In genomic region chr6:157667211-157668033, GRCh38 we compare ENCODE assay signal across 1 cellular context.
TF ChIP-seq lines count a peak whose summit lies in the region.

No MANE protein-coding gene starts in this region.

TF ChIP-seq in K562, 482 proteins besides CTCF, POLR2A, EP300 and RAD21 (continued from another document and continues in another):
- TF ChIP-seq CHD7 (IDR thresholded peaks at IDR 0.05; ENCODE audit: low read depth, low read length) (no peak), ZNF121 (CRISPR knock-in tag; conservative IDR thresholded peaks at IDR 0.05) (no peak), ZBTB8A (IDR thresholded peaks at IDR 0.05; ENCODE audit: partially characterized antibody) (peak; percentile 6), HBP1 (CRISPR knock-in tag; IDR thresholded peaks at IDR 0.05) (peak; percentile 96), CSDE1 (IDR thresholded peaks at IDR 0.05) (peak in 1 of 2 experiments; percentile 71; a peak in 2 of 4 replicates), ZNF324 (CRISPR knock-in tag; IDR thresholded peaks at IDR 0.05) (no peak), CREB1 (IDR thresholded peaks at IDR 0.05) (no peak), CREB1 (CRISPR knock-in tag; IDR thresholded peaks at IDR 0.05) (no peak), BMI1 (IDR thresholded peaks at IDR 0.05; ENCODE audit: low read length) (0 out of 2 replicates have a peak, but pooled peaks have one; percentile 29), SAP30 (IDR thresholded peaks at IDR 0.05; ENCODE audit: borderline replicate concordance, insufficient read depth, low read depth, low read length, poor library complexity, severe bottlenecking) (no peak), ARID2 (IDR thresholded peaks at IDR 0.05) (peak; percentile 92), ZC3H4 (CRISPR knock-in tag; IDR thresholded peaks at IDR 0.05; ENCODE audit: borderline replicate concordance) (no peak), HMG20A (CRISPR knock-in tag; conservative IDR thresholded peaks at IDR 0.05) (no peak), KLF13 (tag; IDR thresholded peaks at IDR 0.05; ENCODE audit: borderline replicate concordance, low read depth) (no peak), KDM1A (IDR thresholded peaks at IDR 0.05) (no peak), SREBF2 (CRISPR knock-in tag; IDR thresholded peaks at IDR 0.05) (no peak), ZNF785 (CRISPR knock-in tag; IDR thresholded peaks at IDR 0.05) (no peak), THRB (CRISPR knock-in tag; conservative IDR thresholded peaks at IDR 0.05) (peak; percentile 95), CREB5 (CRISPR knock-in tag; IDR thresholded peaks at IDR 0.05) (no peak), KAT2B (IDR thresholded peaks at IDR 0.05; ENCODE audit: low read depth, low read length) (no peak), BRCA1 (IDR thresholded peaks at IDR 0.05) (no peak), BRCA1 (CRISPR knock-in tag; IDR thresholded peaks at IDR 0.05) (no peak), TFAP4 (CRISPR knock-in tag; IDR thresholded peaks at IDR 0.05; ENCODE audit: borderline replicate concordance) (no peak), RBM25 (IDR thresholded peaks at IDR 0.05; ENCODE audit: low read depth, low read length, severe bottlenecking) (no peak), HINFP (tag; conservative IDR thresholded peaks at IDR 0.05; ENCODE audit: low read depth) (peak; percentile 46; the same call in 1 of the 2 replicates), ZNF830 (CRISPR knock-in tag; IDR thresholded peaks at IDR 0.05) (no peak), ZNF407 (IDR thresholded peaks at IDR 0.05; ENCODE audit: low read depth) (no peak), HDAC3 (IDR thresholded peaks at IDR 0.05; ENCODE audit: borderline replicate concordance, partially characterized antibody) (no peak)
